Comparison of ENCODE assay signal across 31 cellular contexts in genomic region chr12:108491256-108491655, GRCh38.
"Had no signal": no experiment of that assay in that cellular context is flagged by ENCODE, and none has a peak within 500 bp of the region (broad histone marks: within the 10 kb centered on the region; RNA-seq: fewer than 3 reads in every experiment).

No MANE protein-coding gene starts in this region.

- H3K27me3 ChIP-seq: brain microvascular endothelial cell, breast epithelium had no signal

- H3K4me1 ChIP-seq: adrenal gland, body of pancreas, breast epithelium had no signal

- FAIRE-seq: astrocyte, TTC549 had no signal

- H3K27ac ChIP-seq: adrenal gland, body of pancreas, brain microvascular endothelial cell, breast epithelium, VCaP had no signal

- DNase-seq: activated CD4-positive, alpha-beta memory T cell treated with anti-CD3 and anti-CD28 coated beads, Interleukin-2, amount 10 ng/mL, durations not matched to agents 7 days and 5 days; activated CD4-positive, alpha-beta T cell treated with anti-CD3 and anti-CD28 coated beads for 1 hour; activated CD4-positive, alpha-beta T cell treated with anti-CD3 and anti-CD28 coated beads for 36 hours; activated CD4-positive, alpha-beta T cell treated with anti-CD3 and anti-CD28 coated beads for 48 hours; activated CD4-positive, alpha-beta T cell treated with anti-CD3 and anti-CD28 coated beads, Interleukin-2, amount 10 ng/mL, durations not matched to agents 7 days and 5 days; activated CD4-positive, alpha-beta T cell treated with anti-CD3 and anti-CD28 coated beads, Interleukin-2, amount 50 U/mL, for 48 hours; activated CD4-positive, CD25-positive, alpha-beta regulatory T cell; activated CD8-positive, alpha-beta memory T cell treated with anti-CD3 and anti-CD28 coated beads, Interleukin-2, amount 10 ng/mL, durations not matched to agents 7 days and 5 days; activated CD8-positive, alpha-beta memory T cell treated with anti-CD3 and anti-CD28 coated beads, Interleukin-2, amount 50 U/mL, for 48 hours; activated CD8-positive, alpha-beta T cell treated with anti-CD3 and anti-CD28 coated beads, Interleukin-2, amount 10 ng/mL, durations not matched to agents 7 days and 5 days; activated effector memory CD4-positive, alpha-beta T cell treated with Interleukin-2 at 50 U/mL for 16 hours; activated gamma-delta T cell; activated naive CD4-positive, alpha-beta T cell treated with anti-CD3 and anti-CD28 coated beads, Interleukin-2, amount 50 U/mL, for 16 hours; activated naive CD4-positive, alpha-beta T cell treated with Interleukin-2 at 50 U/mL for 16 hours; activated naive CD8-positive, alpha-beta T cell treated with anti-CD3 and anti-CD28 coated beads for 36 hours; activated T-cell treated with anti-CD3 and anti-CD28 coated beads, Interleukin-2, amount 50 U/mL, for 24 hours; activated T-cell treated with anti-CD3 and anti-CD28 coated beads, Interleukin-2, amount 50 U/mL, for 48 hours; adrenal gland; amniotic stem cell; aorta; body of pancreas; brain microvascular endothelial cell; central memory CD4-positive, alpha-beta T cell; T-helper 1 cell; T-helper 2 cell; T-helper 9 cell had no signal

- H3K4me3 ChIP-seq: adrenal gland, body of pancreas, breast epithelium had no signal

- ATAC-seq: activated CD4-positive, alpha-beta T cell treated with anti-CD3 and anti-CD28 coated beads for 36 hours; activated CD8-positive, alpha-beta memory T cell treated with anti-CD3 and anti-CD28 coated beads, Interleukin-2, amount 10 ng/mL, durations not matched to agents 7 days and 5 days; activated CD8-positive, alpha-beta T cell treated with anti-CD3 and anti-CD28 coated beads, Interleukin-2, amount 10 ng/mL, durations not matched to agents 7 days and 5 days; activated naive CD4-positive, alpha-beta T cell treated with anti-CD3 and anti-CD28 coated beads, Interleukin-2, amount 50 U/mL, for 72 hours; body of pancreas had no signal

- H3K36me3 ChIP-seq: adrenal gland, brain microvascular endothelial cell, breast epithelium had no signal

- H3K9me3 ChIP-seq: adrenal gland had no signal
